ENCODE assay signal across 16 cellular contexts in the genomic region with DNA sequence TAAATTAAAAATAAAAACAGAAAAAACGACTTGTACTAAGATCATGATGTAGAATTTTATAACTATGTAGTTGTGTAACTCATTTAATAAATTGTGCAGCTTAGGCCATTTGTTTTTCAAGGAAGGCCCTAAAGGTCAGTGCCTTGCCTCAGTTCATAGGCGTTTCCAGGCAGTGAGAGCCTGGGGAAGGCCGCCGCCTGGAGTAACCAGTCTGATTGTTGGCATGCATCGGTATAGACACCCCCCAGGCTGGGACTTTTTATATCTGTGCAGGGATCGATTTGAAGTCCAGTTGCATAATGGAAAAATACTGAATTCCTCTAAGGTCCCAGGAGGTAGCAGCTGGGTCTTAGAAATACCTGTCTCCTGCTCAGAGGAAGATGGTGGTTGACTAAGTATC.
DNase-seq lines count a peak whose midpoint lies in the region; ATAC-seq and TF ChIP-seq lines count a peak whose summit lies in the region.
"Had no signal": no experiment of that assay in that cellular context is flagged by ENCODE, and none has a peak within 500 bp of the region (broad histone marks: within the 10 kb centered on the region; RNA-seq: fewer than 3 reads in every experiment).

No MANE protein-coding gene starts in this region.

- H3K4me1 ChIP-seq in CD4-positive, CD25-positive, alpha-beta regulatory T cell (ENCODE audit: control insufficient read depth, insufficient read depth, low read length, poor library complexity, severe bottlenecking): peaks cover 64% of the 10 kb centered on the region
- H3K4me1 ChIP-seq in thoracic aorta (ENCODE audit: control insufficient read depth in 1 of 2, low read depth in 2 of 2) (peaks cover 11 to 56% of the 10 kb centered on the region in 2 donors), esophagus squamous epithelium (peaks cover 0 to 35% (median 3%) of the 10 kb centered on the region in 3 donors)

- H3K27me3 ChIP-seq in CD4-positive, CD25-positive, alpha-beta regulatory T cell (ENCODE audit: control insufficient read depth, insufficient read depth, low read length): no peaks in the 10 kb centered on the region
- H3K27me3 ChIP-seq in thoracic aorta (replicated peaks; ENCODE audit: insufficient read depth) (no peaks in the 10 kb centered on the region), esophagus squamous epithelium (no peaks in the 10 kb centered on the region)
- H3K27me3 ChIP-seq: SJSA1 had no signal

- DNase-seq in CD4-positive, CD25-positive, alpha-beta regulatory T cell: no peak
- DNase-seq in memory B cell (ENCODE audit: low spot score in 2 of 2) (no peak), thoracic aorta (ENCODE audit: low spot score) (no peak), NCI-H1694 treated with DMSO at 0.1 percent for 48 hours (lab: John Stamatoyannopoulos, UW) (no peak), esophagus squamous epithelium (lab: John Stamatoyannopoulos, UW) (no peak)
- DNase-seq: C1 segment of cervical spinal cord, DMS 273 treated with DMSO at 0.1 percent for 48 hours, MV-4-11, NCI-H1417 treated with DMSO at 0.1 percent for 48 hours, NCI-H2029, NCI-H345, NCI-H524 treated with DMSO at 0.1 percent for 48 hours had no signal

- H3K27ac ChIP-seq in CD4-positive, CD25-positive, alpha-beta regulatory T cell (ENCODE audit: insufficient read depth, low read length, poor library complexity, severe bottlenecking): no peak overlapping the region
- H3K27ac ChIP-seq in thoracic aorta (peak overlapping the region; percentile 37 to 62), esophagus squamous epithelium (peak overlapping the region in 2 of 4 donors; percentile 52 to 68)
- H3K27ac ChIP-seq: KMS-11, SJSA1 had no signal

- peaks cover 43 to 87% (median 58%) of the 10 kb centered on the region in 4 donors for H3K4me1 Mint-ChIP-seq in CD4-positive, CD25-positive, alpha-beta regulatory T cell
- H3K4me1 Mint-ChIP-seq in IgD-negative memory B cell (peaks cover 47 to 63% (median 54%) of the 10 kb centered on the region in 3 donors), memory B cell (peaks cover 36% of the 10 kb centered on the region)

- no peak for ATAC-seq in CD4-positive, CD25-positive, alpha-beta regulatory T cell (ENCODE audit: low read depth in 2 of 2)
- ATAC-seq in memory B cell (ENCODE audit: low read depth) (no peak), thoracic aorta (ENCODE audit: insufficient number of reproducible peaks, low FRiP score, low read depth) (no peak), GM18907 (IDR thresholded peaks at IDR 0.05; ENCODE audit: unreplicated experiment) (no peak)

- peaks cover 15% of the 10 kb centered on the region for H3K36me3 ChIP-seq in CD4-positive, CD25-positive, alpha-beta regulatory T cell (ENCODE audit: control insufficient read depth, insufficient read depth, low read length)
- H3K36me3 ChIP-seq in thoracic aorta (no peaks in the 10 kb centered on the region), esophagus squamous epithelium (no peaks in the 10 kb centered on the region)
- H3K36me3 ChIP-seq: SJSA1 had no signal

- TF ChIP-seq POLR2A in esophagus squamous epithelium (IDR thresholded peaks at IDR 0.05): no peak

- H3K27ac Mint-ChIP-seq in CD4-positive, CD25-positive, alpha-beta regulatory T cell: peak overlapping the region in 2 of 3 donors; percentile 20 to 38
- H3K27ac Mint-ChIP-seq in IgD-negative memory B cell (peak overlapping the region in 2 of 3 donors; percentile 25 to 57), memory B cell (peak overlapping the region; percentile 23)

- no peaks in the 10 kb centered on the region for H3K27me3 Mint-ChIP-seq in CD4-positive, CD25-positive, alpha-beta regulatory T cell
- H3K27me3 Mint-ChIP-seq in IgD-negative memory B cell (no peaks in the 10 kb centered on the region), memory B cell (no peaks in the 10 kb centered on the region)

- no peak overlapping the region for H3K4me3 Mint-ChIP-seq in CD4-positive, CD25-positive, alpha-beta regulatory T cell
- H3K4me3 Mint-ChIP-seq in IgD-negative memory B cell (no peak overlapping the region), memory B cell (no peak overlapping the region)

- WGBS in esophagus squamous epithelium, 2 donors: 71 to 86% methylated on average over 5 to 6 of the region's 6 CpGs

- TF ChIP-seq CTCF in thoracic aorta (IDR thresholded peaks at IDR 0.05) (no peak), esophagus squamous epithelium (IDR thresholded peaks at IDR 0.05) (no peak)

- H3K4me3 ChIP-seq in CD4-positive, CD25-positive, alpha-beta regulatory T cell (ENCODE audit: low read depth, low read length): no peak overlapping the region
- H3K4me3 ChIP-seq in thoracic aorta (no peak overlapping the region), esophagus squamous epithelium (no peak overlapping the region)
- H3K4me3 ChIP-seq: SJSA1 had no signal

- H3K9me3 Mint-ChIP-seq in CD4-positive, CD25-positive, alpha-beta regulatory T cell: no peaks in the 10 kb centered on the region
- H3K9me3 Mint-ChIP-seq in IgD-negative memory B cell (no peaks in the 10 kb centered on the region), memory B cell (no peaks in the 10 kb centered on the region)

- intact Hi-C loops in esophagus squamous epithelium (cut with DNase I): no loop called here

- H3K9me3 ChIP-seq in CD4-positive, CD25-positive, alpha-beta regulatory T cell (ENCODE audit: control insufficient read depth in 2 of 2, low read length in 2 of 2): no peaks in the 10 kb centered on the region
- H3K9me3 ChIP-seq in thoracic aorta: no peaks in the 10 kb centered on the region
- no peaks in the 10 kb centered on the region for H3K9me3 ChIP-seq in esophagus squamous epithelium
- H3K9me3 ChIP-seq: SJSA1 had no signal

- peaks cover 9% of the 10 kb centered on the region for H3K36me3 Mint-ChIP-seq in CD4-positive, CD25-positive, alpha-beta regulatory T cell
- H3K36me3 Mint-ChIP-seq in IgD-negative memory B cell: peaks cover 3% of the 10 kb centered on the region
- peaks cover 20% of the 10 kb centered on the region for H3K36me3 Mint-ChIP-seq in memory B cell
